ENCODE assay signal across 8 cellular contexts in the genomic region with DNA sequence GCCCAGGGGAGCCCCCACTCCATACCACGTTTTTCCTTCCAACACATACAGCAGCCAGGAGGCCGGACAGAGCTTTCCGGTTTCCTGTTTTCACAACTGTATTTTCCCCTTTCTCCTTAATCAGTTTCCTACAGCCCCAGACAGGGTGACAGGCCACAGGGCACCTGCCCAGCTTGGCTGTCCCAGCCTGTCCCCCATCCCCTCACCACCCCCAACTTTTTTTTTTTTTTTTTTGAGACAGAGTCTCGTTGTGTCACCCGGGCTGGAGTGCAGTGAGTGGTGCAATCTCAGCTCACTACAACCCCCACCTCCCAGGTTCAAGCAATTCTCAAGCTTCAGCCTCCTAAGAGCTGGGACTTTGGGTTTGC. TPM values are rescaled to one million over a fixed set of nuclear protein-coding genes. Genes with fewer than 3 reads are reported as not detected.
DNase-seq lines count a peak whose midpoint lies in the region; ATAC-seq and TF ChIP-seq lines count a peak whose summit lies in the region.

No MANE protein-coding gene starts in this region.

- H3K36me3 Mint-ChIP-seq in osteocyte (ENCODE audit: unreplicated experiment): no peaks in the 10 kb centered on the region
- H3K36me3 Mint-ChIP-seq in stimulated activated memory B cell treated with anti-CD40 and anti-IgM and Interleukin-4, amounts not matched to agents 10 μg/mL and 1 μg/mL and 100 μg/mL, for 72 hours: no peaks in the 10 kb centered on the region

- H3K4me3 ChIP-seq in NB4 (ENCODE audit: low read depth, low read length) (peak overlapping the region; percentile 56), duodenal mucosa (ENCODE audit: low read depth in 1 of 2, low read length in 2 of 2) (peak overlapping the region; percentile 7 to 15)

- TF ChIP-seq CTCF in NB4 (IDR thresholded peaks at IDR 0.05; ENCODE audit: low read depth, low read length): no peak
- TF ChIP-seq CTCF in osteocyte (IDR thresholded peaks at IDR 0.05): no peak

- H3K27me3 Mint-ChIP-seq in osteocyte (ENCODE audit: unreplicated experiment): no peaks in the 10 kb centered on the region
- peaks cover 19% of the 10 kb centered on the region for H3K27me3 Mint-ChIP-seq in stimulated activated memory B cell treated with anti-CD40 and anti-IgM and Interleukin-4, amounts not matched to agents 10 μg/mL and 1 μg/mL and 100 μg/mL, for 72 hours

- H3K4me3 Mint-ChIP-seq in osteocyte (ENCODE audit: unreplicated experiment): peak overlapping the region; percentile 60
- H3K4me3 Mint-ChIP-seq in stimulated activated memory B cell treated with anti-CD40 and anti-IgM and Interleukin-4, amounts not matched to agents 10 μg/mL and 1 μg/mL and 100 μg/mL, for 72 hours: no peak overlapping the region

- peaks cover 23 to 26% of the 10 kb centered on the region in 2 donors for H3K4me1 ChIP-seq in duodenal mucosa (ENCODE audit: control insufficient read depth in 1 of 2, insufficient read depth in 2 of 2, low read length in 2 of 2)

- peak overlapping the region; percentile 91 for H3K27ac ChIP-seq in duodenal mucosa (ENCODE audit: low read depth, low read length)

- DNase-seq in EH (ENCODE audit: low read depth): peak; percentile 47
- peak; percentile 74 for DNase-seq in NB4 (ENCODE audit: low read depth)
- DNase-seq in osteocyte (ENCODE audit: extremely low spot score, unreplicated experiment): no peak
- DNase-seq in cerebellar nuclear complex (lab: John Stamatoyannopoulos, UW): no peak
- no peak for DNase-seq in NCI-H1930 (lab: John Stamatoyannopoulos, UW)

- TF ChIP-seq POLR2A in NB4 (IDR thresholded peaks at IDR 0.05; ENCODE audit: extremely low read depth, insufficient read length): no peak

- H3K9me3 ChIP-seq in duodenal mucosa (ENCODE audit: control insufficient read depth in 1 of 2, low read length in 2 of 2): no peaks in the 10 kb centered on the region

- peaks cover 42% of the 10 kb centered on the region for H3K4me1 Mint-ChIP-seq in osteocyte (ENCODE audit: unreplicated experiment)
- H3K4me1 Mint-ChIP-seq in stimulated activated memory B cell treated with anti-CD40 and anti-IgM and Interleukin-4, amounts not matched to agents 10 μg/mL and 1 μg/mL and 100 μg/mL, for 72 hours: peaks cover 17% of the 10 kb centered on the region

- H3K27me3 ChIP-seq in duodenal mucosa (ENCODE audit: control insufficient read depth in 1 of 2, insufficient read depth in 2 of 2, low read length in 2 of 2): no peaks in the 10 kb centered on the region

- peak overlapping the region; percentile 96 for H3K27ac Mint-ChIP-seq in osteocyte (ENCODE audit: unreplicated experiment)
- H3K27ac Mint-ChIP-seq in stimulated activated memory B cell treated with anti-CD40 and anti-IgM and Interleukin-4, amounts not matched to agents 10 μg/mL and 1 μg/mL and 100 μg/mL, for 72 hours: no peak overlapping the region

- no peaks in the 10 kb centered on the region for H3K9me3 Mint-ChIP-seq in osteocyte (ENCODE audit: unreplicated experiment)
- no peaks in the 10 kb centered on the region for H3K9me3 Mint-ChIP-seq in stimulated activated memory B cell treated with anti-CD40 and anti-IgM and Interleukin-4, amounts not matched to agents 10 μg/mL and 1 μg/mL and 100 μg/mL, for 72 hours

- no peak for ATAC-seq in GM18517 (IDR thresholded peaks at IDR 0.05; ENCODE audit: unreplicated experiment)
- ATAC-seq in stimulated activated memory B cell treated with anti-CD40 and anti-IgM and Interleukin-4, amounts not matched to agents 10 μg/mL and 1 μg/mL and 100 μg/mL, for 72 hours: no peak

- H3K36me3 ChIP-seq in duodenal mucosa (ENCODE audit: control insufficient read depth in 1 of 2, insufficient read depth in 2 of 2, low read length in 2 of 2): no peaks in the 10 kb centered on the region

- H3K9ac ChIP-seq in duodenal mucosa (ENCODE audit: low read depth in 1 of 2, low read length in 2 of 2): peak overlapping the region; percentile 51 to 52

RNA-seq across cellular contexts. Expression of a gene that starts 10.3 kb away (rescaled TPM):
- 251 and 252 TPM in 2 replicates for total RNA-seq in osteocyte

Comparison
In these comparisons a context has a peak if more than half of its experiments do, and no peak if none do; other contexts are left out.
1. DNase-seq: peak in EH (single experiment) and NB4 (single experiment); none in osteocyte (single experiment), cerebellar nuclear complex (0 of 2) and NCI-H1930 (0 of 2).